1 cellular context compared by ENCODE assay signal in the genomic region with DNA sequence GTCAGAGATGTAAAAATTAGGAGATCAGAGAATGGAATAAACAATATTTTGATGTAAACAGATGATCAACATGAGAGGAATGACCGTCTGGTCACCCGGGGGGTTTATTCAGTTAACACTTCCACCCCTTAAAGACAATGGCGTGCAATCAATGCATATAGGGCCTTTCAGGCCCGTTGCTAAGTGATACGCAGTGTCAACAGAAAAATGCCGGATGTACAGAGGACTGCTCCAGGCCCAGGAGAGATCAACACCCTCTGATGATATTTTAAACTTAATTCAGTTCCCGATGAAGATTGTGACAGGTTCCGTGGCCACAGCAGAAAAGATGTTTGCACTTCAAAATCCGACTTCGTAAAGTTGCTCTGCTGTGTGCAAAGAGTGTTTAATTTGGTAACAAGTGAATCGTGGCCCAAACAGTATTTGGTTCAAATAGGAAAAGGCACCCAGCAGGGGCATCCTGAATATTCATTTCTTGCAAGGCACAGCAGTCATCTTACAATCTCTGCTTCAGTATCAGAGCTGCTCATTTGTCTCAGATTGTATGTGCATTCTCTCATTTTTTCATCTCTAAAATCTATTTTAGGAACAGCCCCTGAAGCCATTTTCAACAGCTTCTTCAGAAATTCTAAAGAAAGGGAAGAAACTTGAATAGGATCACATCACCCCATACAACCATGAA.
TF ChIP-seq lines count a peak whose summit lies in the region.

No MANE protein-coding gene starts in this region.

TF ChIP-seq in H1, 55 proteins besides CTCF, POLR2A, EP300 and RAD21:
- TF ChIP-seq TAF1 (IDR thresholded peaks at IDR 0.05; ENCODE audit: low read depth, low read length) (no peak), NANOG (IDR thresholded peaks at IDR 0.05; ENCODE audit: insufficient read depth, low read depth, low read length, poor library complexity, severe bottlenecking) (no peak), NRF1 (IDR thresholded peaks at IDR 0.05; ENCODE audit: low read depth, low read length) (no peak), POU5F1 (IDR thresholded peaks at IDR 0.05; ENCODE audit: low read depth, low read length) (0 out of 2 replicates have a peak, but pooled peaks have one; percentile 49)
